8 cellular contexts compared by ENCODE assay signal in the genomic region with DNA sequence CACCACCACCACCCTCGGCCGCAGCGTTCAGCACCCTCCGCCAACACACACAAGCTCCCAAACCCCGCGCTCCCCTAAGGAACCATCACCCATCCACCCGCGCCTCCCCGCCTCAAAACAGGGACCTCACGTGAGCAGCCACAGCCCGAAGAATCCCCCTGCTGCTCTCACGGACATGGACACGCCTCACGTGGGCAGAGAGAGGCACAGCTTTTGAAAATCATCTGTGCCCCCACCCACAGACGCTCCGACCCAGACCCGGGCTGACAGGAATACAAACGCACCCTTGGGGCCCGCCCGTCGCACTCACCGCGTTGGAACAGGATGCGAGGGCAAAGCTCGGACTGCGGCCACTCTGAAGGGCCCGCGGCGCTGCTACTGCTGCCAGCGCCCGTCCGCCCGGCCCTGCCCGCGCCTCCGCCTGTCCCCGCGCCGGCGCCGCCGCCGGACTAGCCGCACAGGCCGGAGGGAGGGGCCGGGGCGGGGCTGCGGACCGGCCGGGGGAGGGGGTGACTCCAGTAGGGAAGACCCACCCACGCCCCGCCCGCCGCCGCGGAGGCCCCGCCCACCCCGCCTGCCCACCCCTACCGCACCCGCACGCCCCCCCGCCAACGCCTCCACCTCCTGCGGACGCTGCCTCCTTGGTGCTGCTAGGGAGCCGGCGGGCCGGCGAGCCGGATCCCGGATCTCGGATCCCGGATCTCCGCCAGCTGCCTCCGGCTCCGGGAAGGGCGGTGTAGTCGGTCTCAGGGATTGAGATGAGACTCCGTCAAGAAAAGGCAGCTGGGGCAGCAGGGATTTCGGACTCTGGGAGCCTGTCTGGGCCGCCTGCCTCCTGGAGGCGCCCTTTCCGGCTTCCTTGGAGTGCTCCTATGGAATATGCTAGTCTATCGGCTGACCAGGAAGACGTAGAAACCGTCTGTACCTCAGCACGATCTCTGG. TPM values are rescaled to one million over a fixed set of nuclear protein-coding genes. Genes with fewer than 3 reads are reported as not detected.
A peak's percentile ranks its signal among the peaks of the same experiment; 100 is the strongest.
DNase-seq lines count a peak whose midpoint lies in the region; ATAC-seq and TF ChIP-seq lines count a peak whose summit lies in the region.

A gene (minus strand): TSS at position 461 of the 942 bp plus-strand sequence. CDS start 8,246 bp downstream, outside the sequence.

- peak within 1 kb of the TSS; percentile 83 to 91 (median 90) for H3K4me3 ChIP-seq in fibroblast of lung (replicated peaks in 1 of 4; ENCODE audit: control extremely low read depth in 1 of 4, insufficient read depth in 1 of 4, low read depth in 3 of 4, low read length in 4 of 4)

- peak; percentile 49 to 55 for TF ChIP-seq CTCF in fibroblast of lung (conservative IDR thresholded peaks at IDR 0.05 in 1 of 2, IDR thresholded peaks at IDR 0.05 in 1 of 2; ENCODE audit: low read depth in 1 of 2, low read length in 2 of 2)

- DNase-seq in CMK (ENCODE audit: low read depth): peak; percentile 64
- peak; percentile 94 for DNase-seq in HuH-7 (ENCODE audit: low spot score)
- peak; percentile 84 to 85 for DNase-seq in fibroblast of lung (ENCODE audit: low read depth in 2 of 2)
- DNase-seq in naive thymus-derived CD8-positive, alpha-beta T cell: peak; percentile 25 to 82 (median 62)
- peak; percentile 39 for DNase-seq in stimulated activated naive B cell treated with anti-CD40 and anti-IgM and Interleukin-4, amounts not matched to agents 10 μg/mL and 1 μg/mL and 100 μg/mL, for 72 hours

- H3K36me3 Mint-ChIP-seq in activated T-helper 17 cell treated with anti-CD3 and anti-CD28 coated beads, Interleukin-2, amount 50 U/mL, for 72 hours (ENCODE audit: low read depth): peaks cover 24% of the 10 kb centered on the region
- H3K36me3 Mint-ChIP-seq in naive thymus-derived CD8-positive, alpha-beta T cell: peaks cover 0 to 16% (median 0%) of the 10 kb centered on the region in 3 donors
- H3K36me3 Mint-ChIP-seq in stimulated activated naive B cell treated with anti-CD40 and anti-IgM and Interleukin-4, amounts not matched to agents 10 μg/mL and 1 μg/mL and 100 μg/mL, for 72 hours: peaks cover 14 to 18% of the 10 kb centered on the region in 2 donors

- peak within 1 kb of the TSS; percentile 88 for H2AFZ ChIP-seq in fibroblast of lung (ENCODE audit: low read length)

- H3K9ac ChIP-seq in fibroblast of lung (ENCODE audit: insufficient read depth, low read length): peak within 1 kb of the TSS; percentile 86

- no peaks in the 10 kb centered on the region for H4K20me1 ChIP-seq in fibroblast of lung (ENCODE audit: control insufficient read depth, extremely low read depth, insufficient read depth, low read length)

- peaks cover 6% of the 10 kb centered on the region for H3K4me1 Mint-ChIP-seq in activated T-helper 17 cell treated with anti-CD3 and anti-CD28 coated beads, Interleukin-2, amount 50 U/mL, for 72 hours
- peaks cover 14 to 26% (median 19%) of the 10 kb centered on the region in 4 donors for H3K4me1 Mint-ChIP-seq in naive thymus-derived CD8-positive, alpha-beta T cell
- H3K4me1 Mint-ChIP-seq in stimulated activated naive B cell treated with anti-CD40 and anti-IgM and Interleukin-4, amounts not matched to agents 10 μg/mL and 1 μg/mL and 100 μg/mL, for 72 hours: peaks cover 13 to 15% of the 10 kb centered on the region in 2 donors

- peak within 1 kb of the TSS; percentile 95 for H3K4me2 ChIP-seq in fibroblast of lung (ENCODE audit: extremely low read depth, insufficient read depth, low read length)

- H3K9me3 ChIP-seq in fibroblast of lung (ENCODE audit: control insufficient read depth, insufficient read depth, low read depth, low read length): no peaks in the 10 kb centered on the region

- H3K27me3 Mint-ChIP-seq in activated T-helper 17 cell treated with anti-CD3 and anti-CD28 coated beads, Interleukin-2, amount 50 U/mL, for 72 hours: no peaks in the 10 kb centered on the region
- H3K27me3 Mint-ChIP-seq in naive thymus-derived CD8-positive, alpha-beta T cell: no peaks in the 10 kb centered on the region
- H3K27me3 Mint-ChIP-seq in stimulated activated naive B cell treated with anti-CD40 and anti-IgM and Interleukin-4, amounts not matched to agents 10 μg/mL and 1 μg/mL and 100 μg/mL, for 72 hours: no peaks in the 10 kb centered on the region

- H3K27ac Mint-ChIP-seq in activated T-helper 17 cell treated with anti-CD3 and anti-CD28 coated beads, Interleukin-2, amount 50 U/mL, for 72 hours: peak within 1 kb of the TSS; percentile 79
- H3K27ac Mint-ChIP-seq in naive thymus-derived CD8-positive, alpha-beta T cell: peak within 1 kb of the TSS; percentile 33 to 91 (median 88)
- peak within 1 kb of the TSS; percentile 81 for H3K27ac Mint-ChIP-seq in stimulated activated naive B cell treated with anti-CD40 and anti-IgM and Interleukin-4, amounts not matched to agents 10 μg/mL and 1 μg/mL and 100 μg/mL, for 72 hours

- ATAC-seq in GM21381 (IDR thresholded peaks at IDR 0.05; ENCODE audit: unreplicated experiment): peak; percentile 66
- ATAC-seq in activated T-helper 17 cell treated with anti-CD3 and anti-CD28 coated beads, Interleukin-2, amount 50 U/mL, for 72 hours (replicated peaks): peak; percentile 74
- ATAC-seq in naive thymus-derived CD8-positive, alpha-beta T cell: peak; percentile 66 to 75
- peak; percentile 67 to 76 for ATAC-seq in stimulated activated naive B cell treated with anti-CD40 and anti-IgM and Interleukin-4, amounts not matched to agents 10 μg/mL and 1 μg/mL and 100 μg/mL, for 72 hours (replicated peaks)

- peak within 1 kb of the TSS; percentile 77 for H3K4me3 Mint-ChIP-seq in activated T-helper 17 cell treated with anti-CD3 and anti-CD28 coated beads, Interleukin-2, amount 50 U/mL, for 72 hours
- H3K4me3 Mint-ChIP-seq in naive thymus-derived CD8-positive, alpha-beta T cell: peak within 1 kb of the TSS; percentile 81 to 93 (median 88)
- peak within 1 kb of the TSS; percentile 93 for H3K4me3 Mint-ChIP-seq in stimulated activated naive B cell treated with anti-CD40 and anti-IgM and Interleukin-4, amounts not matched to agents 10 μg/mL and 1 μg/mL and 100 μg/mL, for 72 hours

- peak within 1 kb of the TSS; percentile 86 for H3K27ac ChIP-seq in fibroblast of lung (ENCODE audit: insufficient read depth, low read length)

- peaks cover 11% of the 10 kb centered on the region for H3K79me2 ChIP-seq in fibroblast of lung (ENCODE audit: control insufficient read depth, insufficient read depth, low read length)

- H3K27me3 ChIP-seq in fibroblast of lung (ENCODE audit: control insufficient read depth, insufficient read depth, low read length): no peaks in the 10 kb centered on the region

- peaks cover 12% of the 10 kb centered on the region for H3K36me3 ChIP-seq in fibroblast of lung (ENCODE audit: control insufficient read depth, insufficient read depth, low read length)

- POLR2A ChIA-PET in naive thymus-derived CD8-positive, alpha-beta T cell (lab: Charles Lee): interaction anchor here (0.7 to 2.1 kb wide), 9 partner anchors 8 to 139 kb away, joined by 3 to 11 read pairs (median 4); a partner anchor contains a TSS

- no peaks in the 10 kb centered on the region for H3K9me3 Mint-ChIP-seq in activated T-helper 17 cell treated with anti-CD3 and anti-CD28 coated beads, Interleukin-2, amount 50 U/mL, for 72 hours
- H3K9me3 Mint-ChIP-seq in naive thymus-derived CD8-positive, alpha-beta T cell: no peaks in the 10 kb centered on the region
- H3K9me3 Mint-ChIP-seq in stimulated activated naive B cell treated with anti-CD40 and anti-IgM and Interleukin-4, amounts not matched to agents 10 μg/mL and 1 μg/mL and 100 μg/mL, for 72 hours: no peaks in the 10 kb centered on the region

- peaks cover 15% of the 10 kb centered on the region for H3K4me1 ChIP-seq in fibroblast of lung (ENCODE audit: control insufficient read depth, extremely low read depth, insufficient read depth, low read length)

TF ChIP-seq in PFSK-1, 5 proteins besides CTCF, POLR2A, EP300 and RAD21 (continues in another document):
- TF ChIP-seq, protein P1, sequence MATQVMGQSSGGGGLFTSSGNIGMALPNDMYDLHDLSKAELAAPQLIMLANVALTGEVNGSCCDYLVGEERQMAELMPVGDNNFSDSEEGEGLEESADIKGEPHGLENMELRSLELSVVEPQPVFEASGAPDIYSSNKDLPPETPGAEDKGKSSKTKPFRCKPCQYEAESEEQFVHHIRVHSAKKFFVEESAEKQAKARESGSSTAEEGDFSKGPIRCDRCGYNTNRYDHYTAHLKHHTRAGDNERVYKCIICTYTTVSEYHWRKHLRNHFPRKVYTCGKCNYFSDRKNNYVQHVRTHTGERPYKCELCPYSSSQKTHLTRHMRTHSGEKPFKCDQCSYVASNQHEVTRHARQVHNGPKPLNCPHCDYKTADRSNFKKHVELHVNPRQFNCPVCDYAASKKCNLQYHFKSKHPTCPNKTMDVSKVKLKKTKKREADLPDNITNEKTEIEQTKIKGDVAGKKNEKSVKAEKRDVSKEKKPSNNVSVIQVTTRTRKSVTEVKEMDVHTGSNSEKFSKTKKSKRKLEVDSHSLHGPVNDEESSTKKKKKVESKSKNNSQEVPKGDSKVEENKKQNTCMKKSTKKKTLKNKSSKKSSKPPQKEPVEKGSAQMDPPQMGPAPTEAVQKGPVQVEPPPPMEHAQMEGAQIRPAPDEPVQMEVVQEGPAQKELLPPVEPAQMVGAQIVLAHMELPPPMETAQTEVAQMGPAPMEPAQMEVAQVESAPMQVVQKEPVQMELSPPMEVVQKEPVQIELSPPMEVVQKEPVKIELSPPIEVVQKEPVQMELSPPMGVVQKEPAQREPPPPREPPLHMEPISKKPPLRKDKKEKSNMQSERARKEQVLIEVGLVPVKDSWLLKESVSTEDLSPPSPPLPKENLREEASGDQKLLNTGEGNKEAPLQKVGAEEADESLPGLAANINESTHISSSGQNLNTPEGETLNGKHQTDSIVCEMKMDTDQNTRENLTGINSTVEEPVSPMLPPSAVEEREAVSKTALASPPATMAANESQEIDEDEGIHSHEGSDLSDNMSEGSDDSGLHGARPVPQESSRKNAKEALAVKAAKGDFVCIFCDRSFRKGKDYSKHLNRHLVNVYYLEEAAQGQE (IDR thresholded peaks at IDR 0.05; ENCODE audit: insufficient read depth in 1 of 2, low read depth in 2 of 2, low read length in 2 of 2): no peak
- TF ChIP-seq POLR2AphosphoS5 (IDR thresholded peaks at IDR 0.05; ENCODE audit: low read depth, low read length) (peak; percentile 94), SIN3A (IDR thresholded peaks at IDR 0.05; ENCODE audit: borderline replicate concordance, insufficient read depth, low read length) (peak; percentile 73; the same call in 1 of the 2 replicates), TAF1 (IDR thresholded peaks at IDR 0.05; ENCODE audit: borderline replicate concordance, insufficient read depth, low read length) (peak; percentile 63; the same call in 1 of the 2 replicates)

RNA-seq across cellular contexts. Expression of the gene that starts here (rescaled TPM):
- 40.1 TPM for polyA plus RNA-seq in PFSK-1 (2012; ENCODE audit: insufficient read length, low read depth)
- total RNA-seq in activated T-helper 17 cell treated with anti-CD3 and anti-CD28 coated beads, Interleukin-2, amount 50 U/mL, for 72 hours: 10 to 100 TPM in 1 of 2 donors, 1 to 10 TPM in 1; 7.0 to 10.7 TPM
- 24.1 and 29.7 TPM in 2 replicates for total RNA-seq in fibroblast of lung
- 11.4 and 11.8 TPM in 2 replicates for polyA plus RNA-seq in fibroblast of lung
- polyA plus RNA-seq in fibroblast of lung (2012): 11.9 and 14.3 TPM in 2 replicates
- polyA minus RNA-seq in fibroblast of lung (ENCODE audit: low replicate concordance): 18.2 and 25.5 TPM in 2 replicates
- 10 to 100 TPM; 20.7 to 25.9 TPM for total RNA-seq in naive thymus-derived CD8-positive, alpha-beta T cell
- polyA plus RNA-seq in naive thymus-derived CD8-positive, alpha-beta T cell: 1 to 10 TPM; 1.2 to 2.4 (median 1.8) TPM

Comparison
In these comparisons a context has a peak if more than half of its experiments do, and no peak if none do; other contexts are left out.
1. Peak in every context shown above with its lines: DNase-seq, ATAC-seq, H3K4me3 ChIP-seq and H3K27ac ChIP-seq.
2. DNase-seq: peak in every context shown above with its lines; median percentile 94 in HuH-7; 84 in fibroblast of lung; 64 in CMK; 62 in naive thymus-derived CD8-positive, alpha-beta T cell; 39 in stimulated activated naive B cell treated with anti-CD40 and anti-IgM and Interleukin-4, amounts not matched to agents 10 μg/mL and 1 μg/mL and 100 μg/mL, for 72 hours.